In the genomic region with DNA sequence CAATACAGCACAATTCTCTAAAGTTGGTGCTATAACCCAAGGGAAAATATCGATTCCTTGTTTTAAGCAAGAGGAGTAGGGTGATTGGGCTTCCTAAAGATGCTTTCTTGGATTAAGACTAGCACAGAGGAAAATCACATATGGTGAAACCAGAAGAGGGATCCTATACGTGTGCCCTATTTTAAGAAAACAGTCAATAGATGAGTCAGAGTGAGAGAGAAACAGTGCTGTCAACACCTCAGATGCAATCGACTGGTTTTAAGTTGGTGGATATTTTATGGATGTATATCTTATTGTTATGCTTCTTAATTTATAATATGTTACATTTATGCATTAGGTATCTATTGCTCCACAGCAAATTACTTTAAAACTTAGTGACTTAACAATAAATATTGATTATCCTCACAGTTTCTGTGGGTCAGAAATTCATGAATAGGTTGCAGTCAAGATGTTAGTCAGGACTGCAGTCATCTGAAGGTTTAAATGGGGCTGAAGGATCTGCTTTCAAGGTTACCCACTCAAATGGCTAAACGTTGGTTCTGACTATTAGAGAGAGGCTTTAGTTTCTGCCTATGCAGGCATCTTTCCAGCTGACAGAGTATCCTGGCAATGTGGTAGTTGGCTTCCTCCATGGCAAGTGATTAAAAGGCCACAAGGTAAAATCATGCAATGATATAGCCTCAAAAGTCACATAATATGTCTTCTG, we compare ENCODE assay signal across 32 cellular contexts.
A peak's percentile ranks its signal among the peaks of the same experiment; 100 is the strongest.
DNase-seq lines count a peak whose midpoint lies in the region; ATAC-seq and TF ChIP-seq lines count a peak whose summit lies in the region.
"Had no signal": no experiment of that assay in that cellular context is flagged by ENCODE, and none has a peak within 500 bp of the region (broad histone marks: within the 10 kb centered on the region; RNA-seq: fewer than 3 reads in every experiment).

No MANE protein-coding gene starts in this region.

- no peaks in the 10 kb centered on the region for H4K20me1 ChIP-seq in PC-3 (ENCODE audit: low read length)

- H3K9me3 Mint-ChIP-seq in CD14-positive monocyte: peaks cover 0 to 11% (median 9%) of the 10 kb centered on the region in 7 donors

- H3K4me2 ChIP-seq in PC-3 (ENCODE audit: low read length): no peak overlapping the region

- no peaks in the 10 kb centered on the region for H3K79me2 ChIP-seq in PC-3 (ENCODE audit: low read length)

- H3K27me3 ChIP-seq in PC-3 (ENCODE audit: low read length): peaks cover 11% of the 10 kb centered on the region; the same call in 1 of the 2 replicates
- H3K27me3 ChIP-seq: BE2C, cardiac muscle cell, colonic mucosa, heart right ventricle, upper lobe of left lung had no signal

- H3K4me1 Mint-ChIP-seq in CD14-positive monocyte: no peaks in the 10 kb centered on the region
- H3K4me1 Mint-ChIP-seq: activated T-helper 17 cell treated with anti-CD3 and anti-CD28 coated beads, Interleukin-2, amount 50 U/mL, for 72 hours; naive thymus-derived CD4-positive, alpha-beta T cell; stimulated activated memory B cell treated with anti-CD40 and anti-IgM and Interleukin-4, amounts not matched to agents 10 μg/mL and 1 μg/mL and 100 μg/mL, for 72 hours; T-cell had no signal

- no peak overlapping the region for H3K27ac ChIP-seq in PC-3 (ENCODE audit: low read length)
- H3K27ac ChIP-seq: cardiac muscle cell, colonic mucosa, heart right ventricle, HL-60, SJSA1, upper lobe of left lung had no signal

- H3K4me3 Mint-ChIP-seq in CD14-positive monocyte: no peak overlapping the region
- H3K4me3 Mint-ChIP-seq: activated naive CD8-positive, alpha-beta T cell; activated T-helper 17 cell treated with anti-CD3 and anti-CD28 coated beads, Interleukin-2, amount 50 U/mL, for 72 hours; naive thymus-derived CD4-positive, alpha-beta T cell; stimulated activated memory B cell treated with anti-CD40 and anti-IgM and Interleukin-4, amounts not matched to agents 10 μg/mL and 1 μg/mL and 100 μg/mL, for 72 hours; T-cell had no signal

- H3K4me1 ChIP-seq in PC-3 (ENCODE audit: insufficient read depth, low read length): no peaks in the 10 kb centered on the region
- H3K4me1 ChIP-seq: BE2C, colonic mucosa, heart right ventricle, SJSA1, upper lobe of left lung had no signal

- no peak overlapping the region for H3K27ac Mint-ChIP-seq in CD14-positive monocyte
- H3K27ac Mint-ChIP-seq: activated naive CD8-positive, alpha-beta T cell; activated T-helper 17 cell treated with anti-CD3 and anti-CD28 coated beads, Interleukin-2, amount 50 U/mL, for 72 hours; naive thymus-derived CD4-positive, alpha-beta T cell; progenitor cell of endocrine pancreas; stimulated activated memory B cell treated with anti-CD40 and anti-IgM and Interleukin-4, amounts not matched to agents 10 μg/mL and 1 μg/mL and 100 μg/mL, for 72 hours; T-cell had no signal

- no peaks in the 10 kb centered on the region for H3K36me3 Mint-ChIP-seq in CD14-positive monocyte
- H3K36me3 Mint-ChIP-seq: activated naive CD8-positive, alpha-beta T cell; stimulated activated memory B cell treated with anti-CD40 and anti-IgM and Interleukin-4, amounts not matched to agents 10 μg/mL and 1 μg/mL and 100 μg/mL, for 72 hours; T-cell had no signal

- no peak overlapping the region for H3K9ac ChIP-seq in PC-3 (ENCODE audit: low read length)

- H3K27me3 Mint-ChIP-seq in CD14-positive monocyte (ENCODE audit: low read depth in 3 of 3): peaks cover 0 to 3% (median 2%) of the 10 kb centered on the region in 3 donors
- H3K27me3 Mint-ChIP-seq: activated naive CD8-positive, alpha-beta T cell; progenitor cell of endocrine pancreas; stimulated activated memory B cell treated with anti-CD40 and anti-IgM and Interleukin-4, amounts not matched to agents 10 μg/mL and 1 μg/mL and 100 μg/mL, for 72 hours; T-cell had no signal

- intact Hi-C loops in PC-3 (cut with micrococcal nuclease) (no loop called here), CD14-positive monocyte (cut with micrococcal nuclease) (no loop called here)

- DNase-seq in DMS53 (lab: John Stamatoyannopoulos, UW) (peak; percentile 77), PC-3 (peak; percentile 23), CD14-positive monocyte (ENCODE audit: low spot score) (no peak), T1000 (lab: John Stamatoyannopoulos, UW) (no peak), NCI-H2081 (lab: John Stamatoyannopoulos, UW) (no peak)
- DNase-seq: activated CD4-positive, alpha-beta T cell treated with anti-CD3 and anti-CD28 coated beads, Interleukin-2, amount 50 U/mL, for 48 hours; anterior cingulate cortex; BE2C; colonic mucosa; COR-L47; DND-41; effector CD8-positive, alpha-beta T cell; heart right ventricle; midbrain; naive thymus-derived CD4-positive, alpha-beta T cell; NCI-H1436; NCI-H524 treated with DMSO at 0.1 percent for 48 hours; stimulated activated CD4-positive, alpha-beta T cell treated with anti-CD3 and anti-CD28 coated beads, Interleukin-4, amount 100 ng/mL, for 4 hours; substantia nigra; T-cell; upper lobe of left lung had no signal

- H3F3A ChIP-seq in PC-3 (ENCODE audit: low read length, unreplicated experiment): no peaks in the 10 kb centered on the region

- H3K4me3 ChIP-seq in PC-3 (ENCODE audit: low read length): no peak overlapping the region
- H3K4me3 ChIP-seq: cardiac muscle cell, colonic mucosa, heart right ventricle, SJSA1, upper lobe of left lung had no signal

- no peak overlapping the region for H2AFZ ChIP-seq in PC-3 (ENCODE audit: low read length)

- POLR2A ChIA-PET in PC-3 (lab: Charles Lee; ENCODE audit: unreplicated experiment): no interaction called here

- TF ChIP-seq CTCF in PC-3 (conservative IDR thresholded peaks at IDR 0.05; ENCODE audit: low read depth, low read length) (no peak), CD14-positive monocyte (IDR thresholded peaks at IDR 0.05) (no peak)

- H3K9me2 ChIP-seq in PC-3 (replicated peaks; ENCODE audit: low read length): no peaks in the 10 kb centered on the region

- H3K9me3 ChIP-seq in PC-3 (ENCODE audit: low read length): no peaks in the 10 kb centered on the region
- H3K9me3 ChIP-seq: BE2C, colonic mucosa, SJSA1 had no signal

- no peaks in the 10 kb centered on the region for H3K36me3 ChIP-seq in PC-3 (ENCODE audit: low read depth, low read length)
- H3K36me3 ChIP-seq: BE2C, cardiac muscle cell, colonic mucosa, heart right ventricle, SJSA1, upper lobe of left lung had no signal

- ATAC-seq in GM18520 (IDR thresholded peaks at IDR 0.05; ENCODE audit: unreplicated experiment) (peak; percentile 63), HG02885 (IDR thresholded peaks at IDR 0.05; ENCODE audit: poor library complexity, unreplicated experiment) (peak; percentile 75), PC-3 (peak; percentile 46; the same call in 1 of the 2 replicates), HG02981 (IDR thresholded peaks at IDR 0.05; ENCODE audit: unreplicated experiment) (no peak)
- ATAC-seq: activated CD4-positive, CD25-positive, alpha-beta regulatory T cell treated with anti-CD3 and anti-CD28 coated beads, Interleukin-2, amount 50 U/mL, for 24 hours; activated T-helper 17 cell treated with anti-CD3 and anti-CD28 coated beads, Interleukin-2, amount 50 U/mL, for 72 hours; heart right ventricle; naive thymus-derived CD4-positive, alpha-beta T cell; stimulated activated memory B cell treated with anti-CD40 and anti-IgM and Interleukin-4, amounts not matched to agents 10 μg/mL and 1 μg/mL and 100 μg/mL, for 72 hours; T-cell had no signal

- CTCF ChIA-PET in PC-3 (lab: Charles Lee): no interaction called here

- BruUV-seq in PC-3 (replicated peaks; lab: Mats Ljungman, UMichigan): no TSS peak

Comparison
In these comparisons a context has a peak if more than half of its experiments do, and no peak if none do; other contexts are left out.
1. DNase-seq: peak in DMS53 (single experiment) and PC-3 (single experiment); none in CD14-positive monocyte (single experiment), T1000 (single experiment) and NCI-H2081 (0 of 2).